Comparison of ENCODE assay signal across 22 cellular contexts in the genomic region with DNA sequence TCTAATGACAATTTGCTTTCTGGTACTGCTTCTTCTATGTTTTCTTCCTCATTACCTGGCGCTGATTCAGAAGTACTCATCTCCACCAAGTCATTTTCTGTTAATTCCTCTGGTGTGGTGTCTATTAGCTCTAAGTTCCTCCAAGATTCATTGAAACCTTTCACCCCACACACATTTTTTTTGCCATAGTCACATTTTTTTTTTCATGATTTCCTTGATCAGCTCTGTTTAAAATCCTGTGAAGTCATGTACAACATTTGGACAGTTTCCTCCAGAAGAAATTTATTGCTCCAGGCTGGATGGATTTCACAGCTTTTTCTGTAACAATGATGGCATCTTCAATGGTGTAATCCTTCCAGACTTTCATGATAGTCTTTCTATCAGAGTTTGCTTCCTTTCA.
"Had no signal": no experiment of that assay in that cellular context is flagged by ENCODE, and none has a peak within 500 bp of the region (broad histone marks: within the 10 kb centered on the region; RNA-seq: fewer than 3 reads in every experiment).

No MANE protein-coding gene starts in this region.

- DNase-seq: activated CD4-positive, CD25-positive, alpha-beta regulatory T cell treated with anti-CD3 and anti-CD28 coated beads, Interleukin-2, amount 50 U/mL, for 72 hours; activated effector memory CD4-positive, alpha-beta T cell treated with anti-CD3 and anti-CD28 coated beads, Interleukin-2, amount 50 U/mL, for 16 hours; activated naive CD4-positive, alpha-beta T cell treated with anti-CD3 and anti-CD28 coated beads, Interleukin-2, amount 50 U/mL, for 16 hours; activated T-cell treated with anti-CD3 and anti-CD28 coated beads, Interleukin-2, amount 50 U/mL, for 72 hours; cerebellar nuclear complex; cortex of kidney; foreskin melanocyte; glutamatergic neuron; hypothalamus; left ventricle myocardium inferior; mammary epithelial cell; nephron progenitor cell; nucleus accumbens; retina; spleen; stimulated activated CD4-positive, alpha-beta T cell treated with anti-CD3 and anti-CD28 coated beads, Interleukin-4, amount 100 ng/mL, for 4 hours; testis; upper lobe of left lung had no signal

- H3K4me3 ChIP-seq: ascending aorta, breast epithelium, left ventricle myocardium inferior, spleen, testis, upper lobe of left lung had no signal

- FAIRE-seq: endometrium, keratinocyte had no signal

- H3K27me3 ChIP-seq: ascending aorta, breast epithelium, spleen, testis, upper lobe of left lung had no signal

- H3K36me3 ChIP-seq: ascending aorta, breast epithelium, left ventricle myocardium inferior, spleen, upper lobe of left lung had no signal
